Comparison of ENCODE assay signal across 8 cellular contexts in genomic region chr9:132800038-132800648, GRCh38.
A peak's percentile ranks its signal among the peaks of the same experiment; 100 is the strongest.
DNase-seq lines count a peak whose midpoint lies in the region; ATAC-seq and TF ChIP-seq lines count a peak whose summit lies in the region.

No MANE protein-coding gene starts in this region.

- ATAC-seq in omental fat pad (ENCODE audit: low FRiP score), result no peak
- ATAC-seq in HG03175 (IDR thresholded peaks at IDR 0.05; ENCODE audit: unreplicated experiment), result no peak

- no peaks in the 10 kb centered on the region for H3F3A ChIP-seq in Loucy (ENCODE audit: low read depth)

- no peak overlapping the region for H3K4me3 ChIP-seq in Loucy (ENCODE audit: low read length, poor library complexity, severe bottlenecking)
- H3K4me3 ChIP-seq in SJCRH30, result no peak overlapping the region

- TF ChIP-seq CTCF in Loucy (conservative IDR thresholded peaks at IDR 0.05; ENCODE audit: low read length) (peak; percentile 92), omental fat pad (IDR thresholded peaks at IDR 0.05) (peak in 2 of 3 donors; percentile 73 to 80)

- DNase-seq in DMS79 treated with DMSO at 0.1 percent for 48 hours (lab: John Stamatoyannopoulos, UW) (peak; percentile 83), SJCRH30 (peak; percentile 56 to 81), globus pallidus (ENCODE audit: low spot score) (peak; percentile 71), omental fat pad (ENCODE audit: low spot score) (no peak), superior temporal gyrus (ENCODE audit: extremely low spot score) (peak; percentile 90)
- peak; percentile 34 for DNase-seq in activated gamma-delta T cell treated with anti-CD3 and anti-CD28 coated beads, Interleukin-2, amount 50 U/mL, for 16 hours (ENCODE audit: low read depth)

- peak overlapping the region; percentile 68 for H2AFZ ChIP-seq in Loucy (ENCODE audit: low read length)

- no peak overlapping the region for H3K27ac ChIP-seq in SJCRH30

- peak overlapping the region; percentile 19 for H3K4me2 ChIP-seq in Loucy (ENCODE audit: low read depth, low read length, poor library complexity, severe bottlenecking)

- H3K9me3 ChIP-seq in Loucy (ENCODE audit: insufficient read depth, low read depth, low read length) (no peaks in the 10 kb centered on the region), SJCRH30 (replicated peaks) (no peaks in the 10 kb centered on the region)

- no peaks in the 10 kb centered on the region for H3K36me3 ChIP-seq in Loucy (ENCODE audit: insufficient read depth, low read length)
- H3K36me3 ChIP-seq in SJCRH30, result no peaks in the 10 kb centered on the region

- H3K27me3 ChIP-seq in Loucy (ENCODE audit: insufficient read depth, low read length, poor library complexity, severe bottlenecking), result no peaks in the 10 kb centered on the region
- peaks cover 15% of the 10 kb centered on the region; the same call in 1 of the 2 replicates for H3K27me3 ChIP-seq in SJCRH30

- H4K20me1 ChIP-seq in Loucy (ENCODE audit: insufficient read depth, low read length, poor library complexity, severe bottlenecking), result no peaks in the 10 kb centered on the region

- no peaks in the 10 kb centered on the region for H3K79me2 ChIP-seq in Loucy (ENCODE audit: insufficient read depth, low read length)

- peak overlapping the region; percentile 21 for H3K9ac ChIP-seq in Loucy (ENCODE audit: low read depth, low read length, poor library complexity, severe bottlenecking)

- H3K4me1 ChIP-seq in Loucy (ENCODE audit: insufficient read depth, low read length, poor library complexity, severe bottlenecking) (peaks cover 11% of the 10 kb centered on the region), SJCRH30 (peaks cover 14% of the 10 kb centered on the region)

- H3K9me2 ChIP-seq in Loucy (replicated peaks; ENCODE audit: low read depth, low read length), result no peaks in the 10 kb centered on the region
